Comparison of ENCODE assay signal across 8 cellular contexts in genomic region chr10:69914373-69915268, GRCh38.
DNase-seq lines count a peak whose midpoint lies in the region; ATAC-seq, FAIRE-seq and TF ChIP-seq lines count a peak whose summit lies in the region.

No MANE protein-coding gene starts in this region.

- CTCF ChIA-PET in activated CD8-positive, alpha-beta T cell treated with anti-CD3 and anti-CD28 coated beads, Interleukin-2, amount 10 ng/mL, durations not matched to agents 7 days and 5 days (lab: Charles Lee): interaction anchor here (0.5 to 2.5 kb wide), 39 partner anchors 9 to 399 kb away, joined by 3 to 27 read pairs (median 4); no protein-coding TSS in a partner anchor
- CTCF ChIA-PET in H1 (lab: Charles Lee; ENCODE audit: partially characterized antibody): interaction anchor here (0.6 to 14.1 kb wide), 78 partner anchors 10 to 1203 kb away, joined by 3 to 321 read pairs (median 6); partner anchors contain the start of genes FAM241B and TYSND1

- POLR2A ChIA-PET in activated CD8-positive, alpha-beta T cell treated with anti-CD3 and anti-CD28 coated beads, Interleukin-2, amount 10 ng/mL, durations not matched to agents 7 days and 5 days (lab: Charles Lee): no interaction called here
- POLR2A ChIA-PET in H1 (lab: Charles Lee; ENCODE audit: partially characterized antibody): interaction anchor here (0.7 to 1.0 kb wide), 4 partner anchors 10 to 172 kb away, joined by 3 to 4 read pairs (median 4); no protein-coding TSS in a partner anchor

- H4K91ac ChIP-seq in H1 (replicated peaks; ENCODE audit: insufficient read length, low read length) (no peak overlapping the region), mesenchymal stem cell (ENCODE audit: low read length) (no peak overlapping the region)

- H2BK12ac ChIP-seq in H1 (ENCODE audit: low read depth, low read length) (no peak overlapping the region), mesenchymal stem cell (ENCODE audit: low read length in 2 of 2) (no peak overlapping the region)

- H2BK120ac ChIP-seq in H1 (replicated peaks; ENCODE audit: low read depth, low read length) (no peak overlapping the region), mesenchymal stem cell (ENCODE audit: low read depth, low read length) (no peak overlapping the region)

- H3K27ac ChIP-seq in GM23338 (ENCODE audit: low read depth) (no peak overlapping the region), H1 (ENCODE audit: low read depth, low read length) (no peak overlapping the region), mesenchymal stem cell (ENCODE audit: low read length, poor library complexity, severe bottlenecking) (no peak overlapping the region)

- no peak overlapping the region for H3K9ac ChIP-seq in H1 (replicated peaks in 1 of 4; ENCODE audit: extremely low read depth in 1 of 4, low read depth in 3 of 4, low read length in 3 of 4)
- no peak overlapping the region for H3K9ac ChIP-seq in mesenchymal stem cell (ENCODE audit: low read length)

- H3K14ac ChIP-seq in H1 (ENCODE audit: insufficient read length) (no peak overlapping the region), mesenchymal stem cell (ENCODE audit: low read length in 2 of 2) (no peak overlapping the region)

- H4K5ac ChIP-seq in H1 (ENCODE audit: insufficient read length, low read depth, low read length): no peak overlapping the region

- H3K4me1 ChIP-seq in GM23338 (ENCODE audit: insufficient read depth) (no peaks in the 10 kb centered on the region; the same call in 1 of the 2 replicates), H1 (replicated peaks in 1 of 4; ENCODE audit: control insufficient read depth in 3 of 4, insufficient read depth in 4 of 4, low read length in 3 of 4) (peaks cover 0 to 5% (median 2%) of the 10 kb centered on the region in 4 experiments; a peak in 4 of 7 replicates), mesenchymal stem cell (ENCODE audit: control insufficient read depth, insufficient read depth, low read depth, low read length) (peaks cover 6% of the 10 kb centered on the region)

- H3K4me1 Mint-ChIP-seq in GM23338: peaks cover 35% of the 10 kb centered on the region
- H3K4me1 Mint-ChIP-seq in activated CD8-positive, alpha-beta T cell treated with anti-CD3 and anti-CD28 coated beads, Interleukin-2, amount 10 ng/mL, durations not matched to agents 7 days and 5 days (ENCODE audit: low read depth): no peaks in the 10 kb centered on the region

- H3K4me3 ChIP-seq in GM23338 (no peak overlapping the region), H1 (ENCODE audit: extremely low read depth in 1 of 4, insufficient read depth in 2 of 4, low read depth in 3 of 4, low read length in 4 of 4) (no peak overlapping the region), mesenchymal stem cell (ENCODE audit: insufficient read depth in 1 of 2, low read depth in 1 of 2, low read length in 2 of 2) (no peak overlapping the region)

- TF ChIP-seq EP300 in H1 (IDR thresholded peaks at IDR 0.05; ENCODE audit: borderline replicate concordance in 1 of 2, low read depth in 2 of 2, low read length in 2 of 2): no peak

- H3K27ac Mint-ChIP-seq in GM23338: no peak overlapping the region
- no peak overlapping the region for H3K27ac Mint-ChIP-seq in activated CD8-positive, alpha-beta T cell treated with anti-CD3 and anti-CD28 coated beads, Interleukin-2, amount 10 ng/mL, durations not matched to agents 7 days and 5 days

- H3K36me3 Mint-ChIP-seq in GM23338 (ENCODE audit: low read depth): no peaks in the 10 kb centered on the region
- H3K36me3 Mint-ChIP-seq in activated CD8-positive, alpha-beta T cell treated with anti-CD3 and anti-CD28 coated beads, Interleukin-2, amount 10 ng/mL, durations not matched to agents 7 days and 5 days (ENCODE audit: low read depth): no peaks in the 10 kb centered on the region

- peak; percentile 58 for FAIRE-seq in H1 (lab: Jason Lieb, UNC)

- peak; percentile 91 for ATAC-seq in GM23338
- ATAC-seq in activated CD8-positive, alpha-beta T cell treated with anti-CD3 and anti-CD28 coated beads, Interleukin-2, amount 10 ng/mL, durations not matched to agents 7 days and 5 days: peak; percentile 75

- no peak overlapping the region for H3K4me3 Mint-ChIP-seq in GM23338
- H3K4me3 Mint-ChIP-seq in activated CD8-positive, alpha-beta T cell treated with anti-CD3 and anti-CD28 coated beads, Interleukin-2, amount 10 ng/mL, durations not matched to agents 7 days and 5 days: no peak overlapping the region

- H3K79me2 ChIP-seq in GM23338 (replicated peaks; ENCODE audit: insufficient read depth): no peaks in the 10 kb centered on the region
- no peaks in the 10 kb centered on the region for H3K79me2 ChIP-seq in H1 (ENCODE audit: control insufficient read depth in 1 of 2, insufficient read depth in 2 of 2, low read length in 2 of 2)

- no peaks in the 10 kb centered on the region for H3K9me3 Mint-ChIP-seq in GM23338
- no peaks in the 10 kb centered on the region for H3K9me3 Mint-ChIP-seq in activated CD8-positive, alpha-beta T cell treated with anti-CD3 and anti-CD28 coated beads, Interleukin-2, amount 10 ng/mL, durations not matched to agents 7 days and 5 days (ENCODE audit: insufficient read depth)

- DNase-seq in AML-193 (lab: John Stamatoyannopoulos, UW) (peak; percentile 43 to 45), GM23338 (ENCODE audit: low spot score) (peak; percentile 87), NCI-H460 (ENCODE audit: extremely low read depth, low read depth) (peak; percentile 61), H1 (ENCODE audit: low read depth in 1 of 2, low spot score in 2 of 2) (peak; percentile 27 to 93), mesenchymal stem cell (peak; percentile 71), cortex of kidney (lab: John Stamatoyannopoulos, UW) (no peak)
- peak; percentile 78 for DNase-seq in activated CD8-positive, alpha-beta T cell treated with anti-CD3 and anti-CD28 coated beads, Interleukin-2, amount 10 ng/mL, durations not matched to agents 7 days and 5 days
- peak; percentile 7 to 14 for DNase-seq in stimulated activated CD8-positive, alpha-beta memory T cell treated with anti-CD3 and anti-CD28 coated beads, Interleukin-15, amount 100 ng/mL, for 4 hours (ENCODE audit: low read depth in 2 of 2)

- H3K27me3 Mint-ChIP-seq in GM23338 (ENCODE audit: insufficient read depth, low read depth, poor library complexity): peaks cover 17% of the 10 kb centered on the region
- peaks cover 5% of the 10 kb centered on the region for H3K27me3 Mint-ChIP-seq in activated CD8-positive, alpha-beta T cell treated with anti-CD3 and anti-CD28 coated beads, Interleukin-2, amount 10 ng/mL, durations not matched to agents 7 days and 5 days (ENCODE audit: low read depth)

- no peak for TF ChIP-seq POLR2A in H1 (IDR thresholded peaks at IDR 0.05; ENCODE audit: control extremely low read depth in 1 of 2, low read depth in 2 of 2, low read length in 2 of 2)

- no peak overlapping the region for H2BK20ac ChIP-seq in H1 (ENCODE audit: low read length)

- H3K27me3 ChIP-seq in GM23338 (ENCODE audit: insufficient read depth) (no peaks in the 10 kb centered on the region), H1 (replicated peaks in 1 of 4; ENCODE audit: control insufficient read depth in 3 of 4, extremely low read depth in 1 of 4, insufficient read depth in 3 of 4, low read length in 3 of 4) (peaks cover 0 to 3% (median 0%) of the 10 kb centered on the region in 4 experiments; a peak in 2 of 7 replicates), mesenchymal stem cell (ENCODE audit: control insufficient read depth in 1 of 2, insufficient read depth in 1 of 2, low read length in 2 of 2) (peaks cover 0 to 4% of the 10 kb centered on the region in 2 experiments)

- H2AK5ac ChIP-seq in H1 (ENCODE audit: low read depth, low read length) (no peak overlapping the region), mesenchymal stem cell (ENCODE audit: low read length, severe bottlenecking) (no peak overlapping the region)

- H3K56ac ChIP-seq in H1 (replicated peaks; ENCODE audit: insufficient read length, low read depth, low read length): no peak overlapping the region

- H3K23me2 ChIP-seq in H1 (ENCODE audit: low read depth, low read length): no peaks in the 10 kb centered on the region

- H4K20me1 ChIP-seq in GM23338 (replicated peaks; ENCODE audit: insufficient read depth) (no peaks in the 10 kb centered on the region), H1 (replicated peaks in 1 of 2; ENCODE audit: control insufficient read depth in 1 of 2, insufficient read depth in 2 of 2, low read length in 2 of 2) (no peaks in the 10 kb centered on the region)

- H3K18ac ChIP-seq in H1 (ENCODE audit: extremely low read depth, low read length) (no peak overlapping the region; the same call in 1 of the 2 replicates), mesenchymal stem cell (ENCODE audit: low read depth in 1 of 2, low read length in 2 of 2) (no peak overlapping the region)

- no peaks in the 10 kb centered on the region for H3F3A ChIP-seq in GM23338 (replicated peaks; ENCODE audit: low read depth)

- no peak overlapping the region for H2AFZ ChIP-seq in GM23338
- H2AFZ ChIP-seq in H1 (ENCODE audit: low read length): no peak overlapping the region
- no peak overlapping the region for H2AFZ ChIP-seq in mesenchymal stem cell (ENCODE audit: low read depth, low read length)

- no peak overlapping the region for H3K4ac ChIP-seq in H1 (replicated peaks; ENCODE audit: insufficient read length, low read depth, low read length)
- no peak overlapping the region for H3K4ac ChIP-seq in mesenchymal stem cell (ENCODE audit: low read depth in 1 of 2, low read length in 2 of 2)

- H4K8ac ChIP-seq in H1 (ENCODE audit: extremely low read depth, insufficient read depth, low read length) (no peak overlapping the region), mesenchymal stem cell (ENCODE audit: low read length) (no peak overlapping the region)

- H2BK5ac ChIP-seq in H1 (ENCODE audit: low read depth, low read length): no peak overlapping the region
- no peak overlapping the region for H2BK5ac ChIP-seq in mesenchymal stem cell (ENCODE audit: low read depth, low read length, poor library complexity, severe bottlenecking)

- peak; percentile 90 to 97 for TF ChIP-seq CTCF in GM23338 (conservative IDR thresholded peaks at IDR 0.05; ENCODE audit: low read depth in 2 of 2)
- peak; percentile 96 to 99 (median 96) for TF ChIP-seq CTCF in H1 (IDR thresholded peaks at IDR 0.05; ENCODE audit: control extremely low read depth in 1 of 3, insufficient read depth in 1 of 3, low read depth in 1 of 3, low read length in 3 of 3)

- no peaks in the 10 kb centered on the region; the same call in 1 of the 2 replicates for H3K9me2 ChIP-seq in GM23338 (ENCODE audit: insufficient read depth)

- peak; percentile 96 to 97 for TF ChIP-seq RAD21 in H1 (IDR thresholded peaks at IDR 0.05 in 1 of 2, conservative IDR thresholded peaks at IDR 0.05 in 1 of 2; ENCODE audit: low read depth in 2 of 2, low read length in 2 of 2)

- H3K36me3 ChIP-seq in GM23338 (ENCODE audit: insufficient read depth) (no peaks in the 10 kb centered on the region), H1 (ENCODE audit: control insufficient read depth in 2 of 4, insufficient read depth in 4 of 4, low read length in 3 of 4) (no peaks in the 10 kb centered on the region), mesenchymal stem cell (ENCODE audit: control insufficient read depth in 1 of 2, insufficient read depth in 2 of 2, low read depth in 1 of 2, low read length in 2 of 2) (peaks cover 13 to 31% of the 10 kb centered on the region in 2 experiments)

- H3K9me3 ChIP-seq in H1 (ENCODE audit: insufficient read depth in 2 of 2, low read depth in 1 of 2, low read length in 1 of 2) (no peaks in the 10 kb centered on the region), mesenchymal stem cell (ENCODE audit: control insufficient read depth, low read length) (no peaks in the 10 kb centered on the region)

- H3K4me2 ChIP-seq in GM23338: no peak overlapping the region
- H3K4me2 ChIP-seq in H1 (ENCODE audit: insufficient read depth in 1 of 2, low read depth in 2 of 2, low read length in 2 of 2): no peak overlapping the region
- no peak overlapping the region for H3K4me2 ChIP-seq in mesenchymal stem cell (ENCODE audit: low read length, poor library complexity, severe bottlenecking)

- no peak overlapping the region for H2BK15ac ChIP-seq in H1 (ENCODE audit: low read length)
- H2BK15ac ChIP-seq in mesenchymal stem cell (ENCODE audit: low read depth, poor library complexity, severe bottlenecking): no peak overlapping the region

- H3K79me1 ChIP-seq in H1 (ENCODE audit: low read depth, low read length) (no peaks in the 10 kb centered on the region), mesenchymal stem cell (replicated peaks; ENCODE audit: low read length, poor library complexity, severe bottlenecking) (no peaks in the 10 kb centered on the region)

- WGBS in H1 (ENCODE audit: extremely low coverage in 1 of 2, insufficient coverage in 1 of 2, insufficient read length in 1 of 2, insufficient replicate concordance in 2 of 2, low coverage in 1 of 2, low lambda C conversion rate in 2 of 2, missing lambda C conversion rate in 1 of 2), 2 experiments: 31% methylated on average over 13 of the region's 13 CpGs; no CpG with 5 or more reads in 1 of the 2 experiments
- WGBS in mesenchymal stem cell: 21% methylated on average over 13 of the region's 13 CpGs

- H3K23ac ChIP-seq in H1 (ENCODE audit: insufficient read length) (no peak overlapping the region), mesenchymal stem cell (ENCODE audit: low read length in 2 of 2) (no peak overlapping the region)
